Comparison of ENCODE assay signal across 27 cellular contexts in genomic region chr2:234940527-234940926, GRCh38. TPM values are rescaled to one million over a fixed set of nuclear protein-coding genes. Genes with fewer than 3 reads are reported as not detected.
"Had no signal": no experiment of that assay in that cellular context is flagged by ENCODE, and none has a peak within 500 bp of the region (broad histone marks: within the 10 kb centered on the region; RNA-seq: fewer than 3 reads in every experiment).

No MANE protein-coding gene starts in this region.

- H3K4me3 ChIP-seq: ascending aorta, cardiac muscle cell, K562, PC-9, SJCRH30, SK-N-MC had no signal

- H3K27ac ChIP-seq: ascending aorta, cardiac muscle cell, PC-9, SK-N-MC, WERI-Rb-1 had no signal

- H3K4me2 ChIP-seq: PC-9 had no signal

- H3K36me3 ChIP-seq: ascending aorta, cardiac muscle cell, SJCRH30, WERI-Rb-1 had no signal

- H3K27me3 ChIP-seq: ascending aorta, cardiac muscle cell, SJCRH30 had no signal

- H3K4me3 Mint-ChIP-seq: activated CD4-positive, alpha-beta T cell treated with anti-CD3 and anti-CD28 coated beads, Interleukin-2, amount 10 ng/mL, durations not matched to agents 7 days and 5 days; activated CD8-positive, alpha-beta T cell treated with anti-CD3 and anti-CD28 coated beads, Interleukin-2, amount 10 ng/mL, durations not matched to agents 7 days and 5 days; activated naive CD4-positive, alpha-beta T cell treated with anti-CD3 and anti-CD28 coated beads, Interleukin-2, amount 50 U/mL, for 24 hours; activated naive CD8-positive, alpha-beta T cell treated with anti-CD3 and anti-CD28 coated beads, Interleukin-2, amount 10 ng/mL, durations not matched to agents 7 days and 5 days; activated T-cell treated with anti-CD3 and anti-CD28 coated beads, Interleukin-2, amount 50 U/mL, for 24 hours; central memory CD8-positive, alpha-beta T cell had no signal

- H3K4me1 Mint-ChIP-seq: activated CD4-positive, alpha-beta T cell treated with anti-CD3 and anti-CD28 coated beads, Interleukin-2, amount 10 ng/mL, durations not matched to agents 7 days and 5 days; activated naive CD4-positive, alpha-beta T cell treated with anti-CD3 and anti-CD28 coated beads, Interleukin-2, amount 50 U/mL, for 24 hours; activated naive CD8-positive, alpha-beta T cell treated with anti-CD3 and anti-CD28 coated beads, Interleukin-2, amount 10 ng/mL, durations not matched to agents 7 days and 5 days; central memory CD8-positive, alpha-beta T cell had no signal

- H3K9me3 Mint-ChIP-seq: activated CD4-positive, alpha-beta T cell treated with anti-CD3 and anti-CD28 coated beads, Interleukin-2, amount 10 ng/mL, durations not matched to agents 7 days and 5 days; activated naive CD8-positive, alpha-beta T cell treated with anti-CD3 and anti-CD28 coated beads, Interleukin-2, amount 10 ng/mL, durations not matched to agents 7 days and 5 days; central memory CD8-positive, alpha-beta T cell had no signal

- H3K4me1 ChIP-seq: ascending aorta had no signal

- ATAC-seq: activated CD8-positive, alpha-beta T cell treated with anti-CD3 and anti-CD28 coated beads, Interleukin-2, amount 10 ng/mL, durations not matched to agents 7 days and 5 days; K562 had no signal

- H3K9me3 ChIP-seq: ascending aorta had no signal

- H3K36me3 Mint-ChIP-seq: activated naive CD4-positive, alpha-beta T cell treated with anti-CD3 and anti-CD28 coated beads, Interleukin-2, amount 50 U/mL, for 24 hours; activated naive CD8-positive, alpha-beta T cell treated with anti-CD3 and anti-CD28 coated beads, Interleukin-2, amount 10 ng/mL, durations not matched to agents 7 days and 5 days had no signal

- H3K27ac Mint-ChIP-seq: activated CD4-positive, alpha-beta T cell treated with anti-CD3 and anti-CD28 coated beads, Interleukin-2, amount 10 ng/mL, durations not matched to agents 7 days and 5 days; activated CD8-positive, alpha-beta T cell treated with anti-CD3 and anti-CD28 coated beads, Interleukin-2, amount 10 ng/mL, durations not matched to agents 7 days and 5 days; activated naive CD4-positive, alpha-beta T cell treated with anti-CD3 and anti-CD28 coated beads, Interleukin-2, amount 50 U/mL, for 24 hours; activated naive CD8-positive, alpha-beta T cell treated with anti-CD3 and anti-CD28 coated beads, Interleukin-2, amount 10 ng/mL, durations not matched to agents 7 days and 5 days; activated T-cell treated with anti-CD3 and anti-CD28 coated beads, Interleukin-2, amount 50 U/mL, for 24 hours; activated T-helper 2 cell treated with anti-CD3 and anti-CD28 coated beads, Interferon-gamma antibody, Interleukin-2, Interleukin-4, amounts not matched to agents 10 μg/mL and 5 μg/mL and 100 μg/mL, durations not matched to agents 14 hours and 24 hours and 36 hours had no signal

- DNase-seq: activated CD4-positive, alpha-beta T cell treated with anti-CD3 and anti-CD28 coated beads, Interleukin-2, amount 10 ng/mL, durations not matched to agents 7 days and 5 days; activated CD4-positive, alpha-beta T cell treated with anti-CD3 and anti-CD28 coated beads, Interleukin-2, amount 50 U/mL, for 48 hours; activated CD8-positive, alpha-beta T cell treated with anti-CD3 and anti-CD28 coated beads, Interleukin-2, amount 10 ng/mL, durations not matched to agents 7 days and 5 days; activated gamma-delta T cell; activated naive CD4-positive, alpha-beta T cell treated with Interleukin-2 at 50 U/mL for 16 hours; activated naive CD8-positive, alpha-beta T cell treated with anti-CD3 and anti-CD28 coated beads, Interleukin-2, amount 10 ng/mL, durations not matched to agents 7 days and 5 days; activated T-cell treated with anti-CD3 and anti-CD28 coated beads, Interleukin-2, amount 50 U/mL, for 24 hours; amygdala; NCI-H1105; NCI-H1417 treated with DMSO at 0.1 percent for 48 hours; NCI-H187 treated with DMSO at 0.1 percent for 48 hours; NCI-H2081 treated with DMSO at 0.1 percent for 48 hours; NCI-H345; NCI-H524 treated with DMSO at 0.1 percent for 48 hours; PC-9; SHP77; SJCRH30; T1000; WERI-Rb-1 had no signal

RNA-seq across cellular contexts. Expression of gene SH3BP4, which starts 11.3 kb away (rescaled TPM):
- total RNA-seq: activated CD4-positive, alpha-beta T cell treated with anti-CD3 and anti-CD28 coated beads, Interleukin-2, amount 10 ng/mL, durations not matched to agents 7 days and 5 days; activated CD8-positive, alpha-beta T cell treated with anti-CD3 and anti-CD28 coated beads, Interleukin-2, amount 10 ng/mL, durations not matched to agents 7 days and 5 days; T-helper 2 cell treated with Interferon-gamma antibody and Interleukin-4, amounts not matched to agents 100 ng/mL and 5 ng/mL, for 36 hours had no signal
